In genomic region chr1:15852036-15852827, GRCh38 we compare ENCODE assay signal across 10 cellular contexts. TPM values are rescaled to one million over a fixed set of nuclear protein-coding genes. Genes with fewer than 3 reads are reported as not detected.
DNase-seq lines count a peak whose midpoint lies in the region; ATAC-seq, FAIRE-seq and TF ChIP-seq lines count a peak whose summit lies in the region.
"Had no signal": no experiment of that assay in that cellular context is flagged by ENCODE, and none has a peak within 500 bp of the region (broad histone marks: within the 10 kb centered on the region; RNA-seq: fewer than 3 reads in every experiment).

No MANE protein-coding gene starts in this region.

- CTCF ChIA-PET in activated CD4-positive, alpha-beta T cell treated with anti-CD3 and anti-CD28 coated beads for 36 hours (lab: Charles Lee): interaction anchor here (1.0 to 1.3 kb wide), 2 partner anchors 34 to 36 kb away, joined by 3 to 7 read pairs; no protein-coding TSS in a partner anchor

- no peak for ATAC-seq in activated CD4-positive, alpha-beta T cell treated with anti-CD3 and anti-CD28 coated beads for 36 hours
- ATAC-seq in gastrocnemius medialis (peak; percentile 12 to 21), esophagus mucosa (no peak), lower lobe of right lung (no peak)

- H3K9ac ChIP-seq in astrocyte (ENCODE audit: low read length): peak overlapping the region; percentile 59

- peaks cover 56% of the 10 kb centered on the region for H4K20me1 ChIP-seq in astrocyte (ENCODE audit: insufficient read depth, low read length)

- H3K4me3 Mint-ChIP-seq in activated CD4-positive, alpha-beta T cell treated with anti-CD3 and anti-CD28 coated beads for 36 hours: no peak overlapping the region
- peak overlapping the region; percentile 57 for H3K4me3 Mint-ChIP-seq in astrocyte (ENCODE audit: unreplicated experiment)

- no peak overlapping the region for H2AFZ ChIP-seq in astrocyte (ENCODE audit: low read depth, low read length)

- H3K27me3 ChIP-seq in astrocyte (ENCODE audit: insufficient read depth, low read length) (no peaks in the 10 kb centered on the region), gastrocnemius medialis (no peaks in the 10 kb centered on the region), lower lobe of right lung (ENCODE audit: low read depth) (no peaks in the 10 kb centered on the region)
- H3K27me3 ChIP-seq: BE2C had no signal

- TF ChIP-seq CTCF in astrocyte (IDR thresholded peaks at IDR 0.05; ENCODE audit: insufficient read depth, low read depth, low read length) (no peak), gastrocnemius medialis (IDR thresholded peaks at IDR 0.05 in 4 of 5, conservative IDR thresholded peaks at IDR 0.05 in 1 of 5) (no peak), lower lobe of right lung (IDR thresholded peaks at IDR 0.05) (no peak)

- H3K4me3 ChIP-seq in astrocyte (ENCODE audit: insufficient read depth, low read depth, low read length) (no peak overlapping the region), gastrocnemius medialis (peak overlapping the region; percentile 4 to 29 (median 16)), lower lobe of right lung (no peak overlapping the region)

- H3K9me3 ChIP-seq in astrocyte (ENCODE audit: insufficient read depth, low read depth, low read length) (no peaks in the 10 kb centered on the region), gastrocnemius medialis (no peaks in the 10 kb centered on the region), lower lobe of right lung (no peaks in the 10 kb centered on the region)
- H3K9me3 ChIP-seq: BE2C had no signal

- H3K27ac ChIP-seq in astrocyte (ENCODE audit: low read depth, low read length) (peak overlapping the region; percentile 18), gastrocnemius medialis (peak overlapping the region; percentile 90 to 99 (median 98)), lower lobe of right lung (no peak overlapping the region)

- no peak for FAIRE-seq in astrocyte (lab: Jason Lieb, UNC)
- FAIRE-seq: endometrium had no signal

- in situ Hi-C loops in gastrocnemius medialis (cut with MboI; ENCODE audit: low sequenced_read_pairs in 4 of 4): loop anchor here in 1 of 4 donors (5.0 kb wide), 1 partner anchor 35 kb away; no protein-coding TSS in a partner anchor

- POLR2A ChIA-PET in activated CD4-positive, alpha-beta T cell treated with anti-CD3 and anti-CD28 coated beads for 36 hours (lab: Charles Lee): no interaction called here

- intact Hi-C loops in activated CD4-positive, alpha-beta T cell treated with anti-CD3 and anti-CD28 coated beads for 36 hours (cut with DNase I, micrococcal nuclease): no loop called here
- intact Hi-C loops in gastrocnemius medialis (cut with DNase I; ENCODE audit: low total_unique reads): no loop called here
- intact Hi-C loops in lower lobe of right lung (cut with DNase I): no loop called here

- H3K4me1 ChIP-seq in astrocyte (ENCODE audit: insufficient read depth, low read length) (peaks cover 20% of the 10 kb centered on the region), gastrocnemius medialis (peaks cover 63 to 66% of the 10 kb centered on the region in 2 donors), lower lobe of right lung (peaks cover 39% of the 10 kb centered on the region)
- H3K4me1 ChIP-seq: BE2C had no signal

- H3K27me3 Mint-ChIP-seq in activated CD4-positive, alpha-beta T cell treated with anti-CD3 and anti-CD28 coated beads for 36 hours: no peaks in the 10 kb centered on the region
- no peaks in the 10 kb centered on the region for H3K27me3 Mint-ChIP-seq in astrocyte (ENCODE audit: low read depth, unreplicated experiment)

- TF ChIP-seq POLR2A in gastrocnemius medialis (IDR thresholded peaks at IDR 0.05): no peak

- peaks cover 18% of the 10 kb centered on the region for H3K36me3 Mint-ChIP-seq in activated CD4-positive, alpha-beta T cell treated with anti-CD3 and anti-CD28 coated beads for 36 hours (ENCODE audit: low read depth)
- H3K36me3 Mint-ChIP-seq in astrocyte (ENCODE audit: low read depth, unreplicated experiment): no peaks in the 10 kb centered on the region

- H3K79me2 ChIP-seq in astrocyte (ENCODE audit: insufficient read depth, low read length): peaks cover 95% of the 10 kb centered on the region

- no peak overlapping the region for H3K27ac Mint-ChIP-seq in activated CD4-positive, alpha-beta T cell treated with anti-CD3 and anti-CD28 coated beads for 36 hours
- peak overlapping the region; percentile 8 for H3K27ac Mint-ChIP-seq in astrocyte (ENCODE audit: unreplicated experiment)

- H3K9me3 Mint-ChIP-seq in activated CD4-positive, alpha-beta T cell treated with anti-CD3 and anti-CD28 coated beads for 36 hours (ENCODE audit: low read depth): no peaks in the 10 kb centered on the region
- H3K9me3 Mint-ChIP-seq in astrocyte (ENCODE audit: unreplicated experiment): no peaks in the 10 kb centered on the region

- H3K36me3 ChIP-seq in astrocyte (ENCODE audit: insufficient read depth, low read length) (no peaks in the 10 kb centered on the region), gastrocnemius medialis (no peaks in the 10 kb centered on the region), lower lobe of right lung (no peaks in the 10 kb centered on the region)
- H3K36me3 ChIP-seq: BE2C had no signal

- peaks cover 40% of the 10 kb centered on the region for H3K4me1 Mint-ChIP-seq in activated CD4-positive, alpha-beta T cell treated with anti-CD3 and anti-CD28 coated beads for 36 hours
- peaks cover 16% of the 10 kb centered on the region for H3K4me1 Mint-ChIP-seq in astrocyte (ENCODE audit: low read depth, unreplicated experiment)

- DNase-seq in activated CD4-positive, alpha-beta T cell treated with anti-CD3 and anti-CD28 coated beads for 36 hours: peak; percentile 17
- DNase-seq in activated CD4-positive, alpha-beta T cell treated with anti-CD3 and anti-CD28 coated beads, Interleukin-2, amount 50 U/mL, for 1 hour: no peak
- DNase-seq in Kasumi-1 (lab: John Stamatoyannopoulos, UW) (peak; percentile 14 to 15), astrocyte (ENCODE audit: low read depth) (peak; percentile 29), gastrocnemius medialis (no peak), NCI-H345 (lab: John Stamatoyannopoulos, UW) (no peak), lower lobe of right lung (no peak)
- DNase-seq: BE2C had no signal

- H3K4me2 ChIP-seq in astrocyte (ENCODE audit: low read length): peak overlapping the region; percentile 97

RNA-seq across cellular contexts. Expression of gene SPEN, which starts 4.7 kb away (rescaled TPM):
- 10 to 100 TPM; 43.2 to 52.7 TPM for total RNA-seq in activated CD4-positive, alpha-beta T cell treated with anti-CD3 and anti-CD28 coated beads for 36 hours
- total RNA-seq in astrocyte (33.2 and 35.0 TPM in 2 replicates), gastrocnemius medialis (10 to 100 TPM; 21.7 to 55.5 (median 38.0) TPM), esophagus mucosa (25.1 TPM), lower lobe of right lung (54.7 TPM)

RNA-seq across cellular contexts. Expression of gene UQCRHL, which starts 44.8 kb away (rescaled TPM):
- total RNA-seq in activated CD4-positive, alpha-beta T cell treated with anti-CD3 and anti-CD28 coated beads for 36 hours: 1 to 10 TPM; 1.4 to 1.9 TPM
- total RNA-seq in astrocyte (1.3 and 1.7 TPM in 2 replicates), gastrocnemius medialis (1 to 10 TPM; 1.2 to 2.4 (median 1.2) TPM), esophagus mucosa (1.6 TPM), lower lobe of right lung (1.1 TPM)

Comparison
In these comparisons a context has a peak if more than half of its experiments do, and no peak if none do; other contexts are left out.
1. DNase-seq: peak in activated CD4-positive, alpha-beta T cell treated with anti-CD3 and anti-CD28 coated beads for 36 hours (single experiment), Kasumi-1 (2 of 2) and astrocyte (single experiment); none in activated CD4-positive, alpha-beta T cell treated with anti-CD3 and anti-CD28 coated beads, Interleukin-2, amount 50 U/mL, for 1 hour (single experiment), gastrocnemius medialis (0 of 2), NCI-H345 (single experiment) and lower lobe of right lung (single experiment).
2. ATAC-seq: peak in gastrocnemius medialis (2 of 2); none in activated CD4-positive, alpha-beta T cell treated with anti-CD3 and anti-CD28 coated beads for 36 hours (single experiment), esophagus mucosa (single experiment) and lower lobe of right lung (0 of 2).
3. H3K4me3 ChIP-seq: peak in gastrocnemius medialis (4 of 4); none in astrocyte (single experiment) and lower lobe of right lung (single experiment).